Comparison of ENCODE assay signal across 25 cellular contexts in genomic region chr12:3192221-3192620, GRCh38.
"Had no signal": no experiment of that assay in that cellular context is flagged by ENCODE, and none has a peak within 500 bp of the region (broad histone marks: within the 10 kb centered on the region; RNA-seq: fewer than 3 reads in every experiment).

No MANE protein-coding gene starts in this region.

- H3K4me2 ChIP-seq: smooth muscle cell had no signal

- H3K4me3 ChIP-seq: heart left ventricle, left ventricle myocardium inferior, lung, ovary, right atrium auricular region, right lobe of liver, smooth muscle cell, transverse colon, vagina had no signal

- H3K4me3 Mint-ChIP-seq: mesothelial cell of epicardium; naive B cell; natural killer cell; nephron progenitor cell; stimulated activated memory B cell treated with anti-CD40 and anti-IgM and Interleukin-4, amounts not matched to agents 10 μg/mL and 1 μg/mL and 100 μg/mL, for 72 hours; stimulated activated naive CD8-positive, alpha-beta T cell treated with anti-CD3 and anti-CD28 coated beads, Interleukin-15, amount 100 ng/mL, for 72 hours had no signal

- H3K4me1 ChIP-seq: transverse colon, vagina had no signal

- H3K4me1 Mint-ChIP-seq: natural killer cell; stimulated activated naive CD8-positive, alpha-beta T cell treated with anti-CD3 and anti-CD28 coated beads, Interleukin-15, amount 100 ng/mL, for 72 hours had no signal

- H3K27ac Mint-ChIP-seq: mesothelial cell of epicardium; natural killer cell; nephron progenitor cell; progenitor cell of endocrine pancreas; stimulated activated memory B cell treated with anti-CD40 and anti-IgM and Interleukin-4, amounts not matched to agents 10 μg/mL and 1 μg/mL and 100 μg/mL, for 72 hours; stimulated activated naive CD8-positive, alpha-beta T cell treated with anti-CD3 and anti-CD28 coated beads, Interleukin-15, amount 100 ng/mL, for 72 hours had no signal

- DNase-seq: heart left ventricle; islet precursor cell; left ventricle myocardium inferior; mesendoderm; naive B cell; natural killer cell; nephron progenitor cell; nucleus accumbens; ovary; right lobe of liver; stimulated activated CD4-positive, alpha-beta T cell treated with anti-CD3 and anti-CD28 coated beads, Interleukin-1b, Interleukin-23, amount 100 ng/mL, for 48 hours; stimulated activated CD4-positive, alpha-beta T cell treated with anti-CD3 and anti-CD28 coated beads, Interleukin-2, amount 100 ng/mL, for 48 hours; stimulated activated CD4-positive, alpha-beta T cell treated with anti-CD3 and anti-CD28 coated beads, Interleukin-4, amount 100 ng/mL, for 4 hours; stimulated activated CD8-positive, alpha-beta memory T cell treated with anti-CD3 and anti-CD28 coated beads, Interleukin-4, amount 100 ng/mL, for 48 hours; stimulated activated naive CD4-positive, alpha-beta T cell treated with Interleukin-2 at 50 U/mL for 16 hours; stimulated activated naive CD8-positive, alpha-beta T cell treated with anti-CD3 and anti-CD28 coated beads, Interleukin-15, amount 100 ng/mL, for 72 hours; substantia nigra; transverse colon had no signal

- H3K27ac ChIP-seq: heart left ventricle, left ventricle myocardium inferior, ovary, right atrium auricular region, right lobe of liver, transverse colon, vagina had no signal

- ATAC-seq: heart left ventricle; natural killer cell; stimulated activated memory B cell treated with anti-CD40 and anti-IgM and Interleukin-4, amounts not matched to agents 10 μg/mL and 1 μg/mL and 100 μg/mL, for 72 hours; stimulated activated naive CD8-positive, alpha-beta T cell treated with anti-CD3 and anti-CD28 coated beads, Interleukin-15, amount 100 ng/mL, for 72 hours had no signal

- H3K27me3 ChIP-seq: heart left ventricle, ovary, right atrium auricular region, right lobe of liver, transverse colon, vagina had no signal

- H3K9me3 ChIP-seq: heart left ventricle, left ventricle myocardium inferior, ovary, right atrium auricular region, right lobe of liver, transverse colon, vagina had no signal

- H3K36me3 ChIP-seq: heart left ventricle, left ventricle myocardium inferior, ovary, right atrium auricular region, right lobe of liver, transverse colon, vagina had no signal

- H3K9me3 Mint-ChIP-seq: mesothelial cell of epicardium; natural killer cell; nephron progenitor cell; stimulated activated memory B cell treated with anti-CD40 and anti-IgM and Interleukin-4, amounts not matched to agents 10 μg/mL and 1 μg/mL and 100 μg/mL, for 72 hours; stimulated activated naive CD8-positive, alpha-beta T cell treated with anti-CD3 and anti-CD28 coated beads, Interleukin-15, amount 100 ng/mL, for 72 hours had no signal

- H3K36me3 Mint-ChIP-seq: mesothelial cell of epicardium; naive B cell; natural killer cell; stimulated activated memory B cell treated with anti-CD40 and anti-IgM and Interleukin-4, amounts not matched to agents 10 μg/mL and 1 μg/mL and 100 μg/mL, for 72 hours had no signal
